28 cellular contexts compared by ENCODE assay signal in genomic region chr19:22261596-22261995, GRCh38. TPM values are rescaled to one million over a fixed set of nuclear protein-coding genes. Genes with fewer than 3 reads are reported as not detected.
"Had no signal": no experiment of that assay in that cellular context is flagged by ENCODE, and none has a peak within 500 bp of the region (broad histone marks: within the 10 kb centered on the region; RNA-seq: fewer than 3 reads in every experiment).

No MANE protein-coding gene starts in this region.

- ATAC-seq: gastrocnemius medialis, heart right ventricle, left cardiac atrium, left lung, left ventricle myocardium superior, lower lobe of right lung, mucosa of descending colon had no signal

- H3K4me3 ChIP-seq: coronary artery, dorsolateral prefrontal cortex, esophagus squamous epithelium, gastrocnemius medialis, heart right ventricle, left lung, lower lobe of right lung, mucosa of descending colon had no signal

- H3K27ac Mint-ChIP-seq: mesothelial cell of epicardium had no signal

- H3K9me3 ChIP-seq: gastrocnemius medialis had no signal

- H3K4me1 Mint-ChIP-seq: mesothelial cell of epicardium had no signal

- H3K27ac ChIP-seq: coronary artery, dorsolateral prefrontal cortex, esophagus squamous epithelium, gastrocnemius medialis, heart right ventricle, left lung, lower lobe of right lung had no signal

- DNase-seq: dermis blood vessel endothelial cell; dorsolateral prefrontal cortex; effector CD4-positive, alpha-beta T cell; effector memory CD4-positive, alpha-beta T cell; esophagus squamous epithelium; foreskin fibroblast; foreskin melanocyte; gastrocnemius medialis; glutamatergic neuron; head of caudate nucleus; heart right ventricle; hippocampal formation; left cardiac atrium; left lung; left ventricle myocardium superior; lower lobe of right lung; mesenchymal stem cell; mucosa of descending colon had no signal

- H3K27me3 ChIP-seq: esophagus squamous epithelium, gastrocnemius medialis had no signal

- H3K4me1 ChIP-seq: esophagus squamous epithelium, gastrocnemius medialis, heart right ventricle, left lung, lower lobe of right lung had no signal

- H3K4me3 Mint-ChIP-seq: mesothelial cell of epicardium had no signal

- H3K36me3 ChIP-seq: esophagus squamous epithelium, gastrocnemius medialis, heart right ventricle, left lung, lower lobe of right lung had no signal

RNA-seq across cellular contexts. Expression of gene ZNF729, which starts 24.6 kb away (rescaled TPM):
- total RNA-seq: cerebellum, dermis blood vessel endothelial cell, endothelial cell of umbilical vein, epithelial cell of proximal tubule, esophagus squamous epithelium, gastrocnemius medialis, glomerular endothelial cell, heart right ventricle, kidney epithelial cell, left cardiac atrium, left lung, left ventricle myocardium superior, lower leg skin, lower lobe of right lung, lung microvascular endothelial cell, mesenteric fat pad, mesothelial cell of epicardium, mucosa of descending colon had no signal
